ENCODE assay signal across 10 cellular contexts in the genomic region with DNA sequence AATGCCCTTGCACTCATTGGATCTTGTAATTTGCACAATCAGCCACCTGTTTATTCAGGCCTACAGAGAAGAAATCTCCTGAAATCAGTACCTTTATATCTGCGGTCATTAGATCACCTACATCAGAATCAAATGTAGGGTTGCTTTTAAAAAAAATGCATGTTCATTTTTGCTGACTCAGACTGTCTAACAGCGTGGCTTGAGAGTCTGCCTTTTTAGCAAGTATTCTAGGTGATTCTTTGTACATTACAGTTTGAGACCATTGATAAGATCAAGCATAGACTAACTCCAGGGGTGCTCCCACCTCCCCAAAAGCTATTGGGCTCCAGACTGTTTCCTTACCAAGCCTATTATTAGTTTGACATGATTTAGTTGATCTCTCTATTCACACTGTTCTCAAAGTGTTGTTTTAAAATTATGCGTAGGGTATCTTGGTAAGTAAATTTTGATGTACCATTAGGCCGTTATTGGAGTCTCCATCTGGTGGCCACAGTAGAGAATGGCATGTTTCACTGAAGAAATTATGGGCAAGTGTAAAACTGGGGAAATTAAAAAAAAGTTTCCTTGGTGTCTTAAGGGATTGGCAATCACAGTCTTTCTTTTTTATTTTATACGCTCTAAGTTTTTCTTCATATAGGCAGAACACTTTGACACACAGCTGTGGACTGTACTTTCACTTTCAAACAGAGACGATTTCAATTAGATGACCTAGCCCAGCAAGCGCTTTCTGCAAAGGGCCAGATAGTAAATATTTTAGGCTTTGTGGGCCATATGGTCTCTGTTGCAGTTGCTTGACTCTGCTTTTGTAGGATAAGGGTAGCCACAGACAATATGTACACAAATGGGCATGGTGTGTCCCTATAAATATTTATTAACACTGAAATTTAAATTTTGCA. TPM values are rescaled to one million over a fixed set of nuclear protein-coding genes. Genes with fewer than 3 reads are reported as not detected.
DNase-seq lines count a peak whose midpoint lies in the region; ATAC-seq, FAIRE-seq and TF ChIP-seq lines count a peak whose summit lies in the region.
"Had no signal": no experiment of that assay in that cellular context is flagged by ENCODE, and none has a peak within 500 bp of the region (broad histone marks: within the 10 kb centered on the region; RNA-seq: fewer than 3 reads in every experiment).

No MANE protein-coding gene starts in this region.

- H3K4me1 ChIP-seq in lower lobe of right lung: no peaks in the 10 kb centered on the region

- H3K27me3 ChIP-seq in bronchial epithelial cell (ENCODE audit: control insufficient read depth, insufficient read depth, low read length): no peaks in the 10 kb centered on the region
- no peaks in the 10 kb centered on the region for H3K27me3 ChIP-seq in lower lobe of right lung (ENCODE audit: low read depth)

- peaks cover 3% of the 10 kb centered on the region for H3K27me3 Mint-ChIP-seq in activated CD8-positive, alpha-beta memory T cell treated with anti-CD3 and anti-CD28 coated beads, Interleukin-2, amount 10 ng/mL, durations not matched to agents 7 days and 5 days
- peaks cover 2% of the 10 kb centered on the region for H3K27me3 Mint-ChIP-seq in activated T-helper 1 cell treated with anti-CD3 and anti-CD28 coated beads, Interleukin-12 subunit alpha, Interleukin-12 subunit beta, Interleukin-2, Interleukin-4 antibody, amounts not matched to agents 30 ng/mL and 10 ng/mL and 1 ng/mL, durations not matched to agents 14 hours and 24 hours and 36 hours (ENCODE audit: insufficient read depth)

- H3K36me3 Mint-ChIP-seq in activated CD8-positive, alpha-beta memory T cell treated with anti-CD3 and anti-CD28 coated beads, Interleukin-2, amount 10 ng/mL, durations not matched to agents 7 days and 5 days: no peaks in the 10 kb centered on the region
- H3K36me3 Mint-ChIP-seq in activated T-helper 1 cell treated with anti-CD3 and anti-CD28 coated beads, Interleukin-12 subunit alpha, Interleukin-12 subunit beta, Interleukin-2, Interleukin-4 antibody, amounts not matched to agents 30 ng/mL and 10 ng/mL and 1 ng/mL, durations not matched to agents 14 hours and 24 hours and 36 hours (ENCODE audit: low read depth): no peaks in the 10 kb centered on the region
- H3K36me3 Mint-ChIP-seq: natural killer cell had no signal

- no peak overlapping the region for H3K4me3 ChIP-seq in bronchial epithelial cell (ENCODE audit: low read depth, low read length)
- H3K4me3 ChIP-seq in lower lobe of right lung: no peak overlapping the region

- H3K27ac ChIP-seq in lower lobe of right lung: no peak overlapping the region

- CTCF ChIA-PET in activated CD8-positive, alpha-beta memory T cell treated with anti-CD3 and anti-CD28 coated beads, Interleukin-2, amount 10 ng/mL, durations not matched to agents 7 days and 5 days (lab: Charles Lee): interaction anchor here (1.0 kb wide), 1 partner anchor 50 kb away, joined by 3 read pairs; no protein-coding TSS in a partner anchor

- no peak overlapping the region for H3K27ac Mint-ChIP-seq in activated CD8-positive, alpha-beta memory T cell treated with anti-CD3 and anti-CD28 coated beads, Interleukin-2, amount 10 ng/mL, durations not matched to agents 7 days and 5 days
- H3K27ac Mint-ChIP-seq in activated T-helper 1 cell treated with anti-CD3 and anti-CD28 coated beads, Interleukin-12 subunit alpha, Interleukin-12 subunit beta, Interleukin-2, Interleukin-4 antibody, amounts not matched to agents 30 ng/mL and 10 ng/mL and 1 ng/mL, durations not matched to agents 14 hours and 24 hours and 36 hours: no peak overlapping the region
- H3K27ac Mint-ChIP-seq: natural killer cell; T-helper 1 cell treated with Interleukin-12 subunit alpha and Interleukin-12 subunit beta and Interleukin-4 antibody, amounts not matched to agents 30 μg/mL and 1 μg/mL, for 36 hours had no signal

- H3K36me3 ChIP-seq in bronchial epithelial cell (ENCODE audit: control insufficient read depth, insufficient read depth, low read length) (no peaks in the 10 kb centered on the region), lower lobe of right lung (no peaks in the 10 kb centered on the region)

- no peaks in the 10 kb centered on the region for H3K4me1 Mint-ChIP-seq in activated CD8-positive, alpha-beta memory T cell treated with anti-CD3 and anti-CD28 coated beads, Interleukin-2, amount 10 ng/mL, durations not matched to agents 7 days and 5 days
- H3K4me1 Mint-ChIP-seq in activated T-helper 1 cell treated with anti-CD3 and anti-CD28 coated beads, Interleukin-12 subunit alpha, Interleukin-12 subunit beta, Interleukin-2, Interleukin-4 antibody, amounts not matched to agents 30 ng/mL and 10 ng/mL and 1 ng/mL, durations not matched to agents 14 hours and 24 hours and 36 hours (ENCODE audit: low read depth): no peaks in the 10 kb centered on the region
- H3K4me1 Mint-ChIP-seq: natural killer cell had no signal

- TF ChIP-seq CTCF in bronchial epithelial cell (IDR thresholded peaks at IDR 0.05; ENCODE audit: insufficient read depth, low read length, severe bottlenecking) (peak; percentile 45), lower lobe of right lung (IDR thresholded peaks at IDR 0.05) (peak; percentile 58)

- FAIRE-seq in GM12892 (lab: Jason Lieb, UNC) (peak; percentile 88), bronchial epithelial cell (lab: Jason Lieb, UNC) (no peak)

- ATAC-seq in lower lobe of right lung: peak in 1 of 2 donors; percentile 51
- no peak for ATAC-seq in activated CD8-positive, alpha-beta memory T cell treated with anti-CD3 and anti-CD28 coated beads, Interleukin-2, amount 10 ng/mL, durations not matched to agents 7 days and 5 days

- no peaks in the 10 kb centered on the region for H3K9me3 ChIP-seq in lower lobe of right lung

- H3K9me3 Mint-ChIP-seq in activated CD8-positive, alpha-beta memory T cell treated with anti-CD3 and anti-CD28 coated beads, Interleukin-2, amount 10 ng/mL, durations not matched to agents 7 days and 5 days (ENCODE audit: low read depth): no peaks in the 10 kb centered on the region
- no peaks in the 10 kb centered on the region for H3K9me3 Mint-ChIP-seq in activated T-helper 1 cell treated with anti-CD3 and anti-CD28 coated beads, Interleukin-12 subunit alpha, Interleukin-12 subunit beta, Interleukin-2, Interleukin-4 antibody, amounts not matched to agents 30 ng/mL and 10 ng/mL and 1 ng/mL, durations not matched to agents 14 hours and 24 hours and 36 hours
- H3K9me3 Mint-ChIP-seq: natural killer cell; T-helper 1 cell treated with Interleukin-12 subunit alpha and Interleukin-12 subunit beta and Interleukin-4 antibody, amounts not matched to agents 30 μg/mL and 1 μg/mL, for 36 hours had no signal

- no peak for TF ChIP-seq POLR2A in GM12892 (IDR thresholded peaks at IDR 0.05; ENCODE audit: low read depth, low read length)

- DNase-seq in CD1c-positive myeloid dendritic cell (ENCODE audit: extremely low spot score) (peak; percentile 21), GM12892 (ENCODE audit: insufficient read length) (no peak), NCI-H1048 (lab: John Stamatoyannopoulos, UW) (peak; percentile 2), bronchial epithelial cell (ENCODE audit: low read depth) (peak; percentile 25), lower lobe of right lung (no peak), NCI-H128 (lab: John Stamatoyannopoulos, UW; ENCODE audit: unreplicated experiment) (no peak)
- no peak for DNase-seq in activated CD8-positive, alpha-beta memory T cell treated with anti-CD3 and anti-CD28 coated beads, Interleukin-2, amount 10 ng/mL, durations not matched to agents 7 days and 5 days
- DNase-seq in activated T-helper 1 cell treated with anti-CD3 and anti-CD28 coated beads, Interleukin-12 subunit alpha, Interleukin-12 subunit beta, Interleukin-2, Interleukin-4 antibody, amounts not matched to agents 30 ng/mL and 10 ng/mL and 1 ng/mL, durations not matched to agents 14 hours and 24 hours and 36 hours (ENCODE audit: low spot score): no peak
- DNase-seq: natural killer cell had no signal

- intact Hi-C loops in lower lobe of right lung (cut with DNase I): no loop called here
- intact Hi-C loops in activated T-helper 1 cell treated with anti-CD3 and anti-CD28 coated beads, Interleukin-12 subunit alpha, Interleukin-12 subunit beta, Interleukin-2, Interleukin-4 antibody, amounts not matched to agents 30 ng/mL and 10 ng/mL and 1 ng/mL, durations not matched to agents 14 hours and 24 hours and 36 hours (cut with micrococcal nuclease): loop anchor here (1.0 kb wide), 2 partner anchors 46 to 191 kb away; no protein-coding TSS in a partner anchor

- no peak overlapping the region for H3K4me3 Mint-ChIP-seq in activated CD8-positive, alpha-beta memory T cell treated with anti-CD3 and anti-CD28 coated beads, Interleukin-2, amount 10 ng/mL, durations not matched to agents 7 days and 5 days
- no peak overlapping the region for H3K4me3 Mint-ChIP-seq in activated T-helper 1 cell treated with anti-CD3 and anti-CD28 coated beads, Interleukin-12 subunit alpha, Interleukin-12 subunit beta, Interleukin-2, Interleukin-4 antibody, amounts not matched to agents 30 ng/mL and 10 ng/mL and 1 ng/mL, durations not matched to agents 14 hours and 24 hours and 36 hours
- H3K4me3 Mint-ChIP-seq: natural killer cell; T-helper 1 cell treated with Interleukin-12 subunit alpha and Interleukin-12 subunit beta and Interleukin-4 antibody, amounts not matched to agents 30 μg/mL and 1 μg/mL, for 36 hours had no signal

RNA-seq across cellular contexts. Expression of a gene that starts 33.7 kb away (rescaled TPM):
- polyA plus RNA-seq in GM12892 (2012; ENCODE audit: missing spikeins): 50.7 TPM
- total RNA-seq in bronchial epithelial cell (14.5 and 19.1 TPM in 2 replicates), lower lobe of right lung (34.9 TPM)
- total RNA-seq in activated CD8-positive, alpha-beta memory T cell treated with anti-CD3 and anti-CD28 coated beads, Interleukin-2, amount 10 ng/mL, durations not matched to agents 7 days and 5 days: 10 to 100 TPM; 44.3 to 49.9 TPM
- 41.6 and 43.8 TPM in 2 replicates for total RNA-seq in activated T-helper 1 cell treated with anti-CD3 and anti-CD28 coated beads, Interleukin-12 subunit alpha, Interleukin-12 subunit beta, Interleukin-2, Interleukin-4 antibody, amounts not matched to agents 30 ng/mL and 10 ng/mL and 1 ng/mL, durations not matched to agents 14 hours and 24 hours and 36 hours

RNA-seq across cellular contexts. Expression of a gene that starts 58.6 kb away (rescaled TPM):
- 3.4 TPM for polyA plus RNA-seq in GM12892 (2012; ENCODE audit: missing spikeins)
- total RNA-seq in bronchial epithelial cell (under 0.01 and 0.38 TPM in 2 replicates), lower lobe of right lung (16.7 TPM)
- total RNA-seq in activated CD8-positive, alpha-beta memory T cell treated with anti-CD3 and anti-CD28 coated beads, Interleukin-2, amount 10 ng/mL, durations not matched to agents 7 days and 5 days: not detected
- not detected in 2 replicates for total RNA-seq in activated T-helper 1 cell treated with anti-CD3 and anti-CD28 coated beads, Interleukin-12 subunit alpha, Interleukin-12 subunit beta, Interleukin-2, Interleukin-4 antibody, amounts not matched to agents 30 ng/mL and 10 ng/mL and 1 ng/mL, durations not matched to agents 14 hours and 24 hours and 36 hours

Comparison
In these comparisons a context has a peak if more than half of its experiments do, and no peak if none do; other contexts are left out.
1. DNase-seq: peak in CD1c-positive myeloid dendritic cell (single experiment), NCI-H1048 (single experiment) and bronchial epithelial cell (single experiment); none in GM12892 (single experiment), lower lobe of right lung (single experiment), activated CD8-positive, alpha-beta memory T cell treated with anti-CD3 and anti-CD28 coated beads, Interleukin-2, amount 10 ng/mL, durations not matched to agents 7 days and 5 days (single experiment), activated T-helper 1 cell treated with anti-CD3 and anti-CD28 coated beads, Interleukin-12 subunit alpha, Interleukin-12 subunit beta, Interleukin-2, Interleukin-4 antibody, amounts not matched to agents 30 ng/mL and 10 ng/mL and 1 ng/mL, durations not matched to agents 14 hours and 24 hours and 36 hours (single experiment) and NCI-H128 (single experiment).
2. RNA of a gene that starts 58.6 kb away (total RNA-seq): 16.7 TPM in lower lobe of right lung (single experiment); under 0.01 to 0.38 TPM in bronchial epithelial cell, not detected in activated CD8-positive, alpha-beta memory T cell treated with anti-CD3 and anti-CD28 coated beads, Interleukin-2, amount 10 ng/mL, durations not matched to agents 7 days and 5 days and not detected in activated T-helper 1 cell treated with anti-CD3 and anti-CD28 coated beads, Interleukin-12 subunit alpha, Interleukin-12 subunit beta, Interleukin-2, Interleukin-4 antibody, amounts not matched to agents 30 ng/mL and 10 ng/mL and 1 ng/mL, durations not matched to agents 14 hours and 24 hours and 36 hours; every median in the first group is over 10 times any median in the second.